Comparison of ENCODE assay signal across 1 cellular context in the genomic region with DNA sequence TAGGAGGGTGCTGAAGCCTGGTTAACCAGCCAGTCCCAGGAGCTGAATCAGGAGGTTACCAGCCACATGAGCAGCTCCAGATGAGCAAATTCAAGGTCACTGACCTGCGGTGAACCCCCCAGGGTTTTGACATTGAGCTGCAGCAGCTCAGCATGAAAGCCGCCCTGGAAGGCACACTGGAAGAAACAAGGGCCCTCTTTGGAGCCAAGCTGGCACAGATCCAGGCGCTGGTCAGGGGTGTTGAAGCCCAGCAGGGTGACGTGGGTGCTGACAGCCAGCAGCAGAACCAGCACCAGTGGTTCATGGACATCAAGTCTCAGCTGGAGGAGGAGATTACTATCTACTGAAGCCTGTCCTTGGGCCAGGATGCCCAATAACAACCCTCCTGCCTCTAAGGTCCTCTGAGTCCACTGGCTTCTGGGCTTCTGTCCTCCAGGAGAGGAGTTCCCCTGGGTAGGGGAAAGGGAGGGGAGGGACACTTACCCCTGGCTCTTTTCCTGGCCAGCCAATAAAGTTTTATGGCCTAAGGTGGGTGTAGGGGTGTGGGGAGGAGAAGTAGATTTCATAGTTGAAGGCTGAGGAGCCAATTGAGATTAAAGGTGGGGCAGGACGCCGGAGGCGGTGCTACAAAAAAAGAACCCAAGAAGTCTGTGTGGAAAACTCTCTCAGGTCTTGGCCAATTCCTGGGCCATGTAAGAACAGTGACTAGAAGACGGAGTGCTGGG.
TF ChIP-seq lines count a peak whose summit lies in the region.

No MANE protein-coding gene starts in this region.

TF ChIP-seq in Ishikawa, 13 proteins besides CTCF, POLR2A, EP300 and RAD21 (continued from another document):
- TF ChIP-seq EGR1 (IDR thresholded peaks at IDR 0.05) (no peak), TEAD4 (IDR thresholded peaks at IDR 0.05) (peak; percentile 48; the same call in 1 of the 2 replicates)
- TF ChIP-seq, protein P1, sequence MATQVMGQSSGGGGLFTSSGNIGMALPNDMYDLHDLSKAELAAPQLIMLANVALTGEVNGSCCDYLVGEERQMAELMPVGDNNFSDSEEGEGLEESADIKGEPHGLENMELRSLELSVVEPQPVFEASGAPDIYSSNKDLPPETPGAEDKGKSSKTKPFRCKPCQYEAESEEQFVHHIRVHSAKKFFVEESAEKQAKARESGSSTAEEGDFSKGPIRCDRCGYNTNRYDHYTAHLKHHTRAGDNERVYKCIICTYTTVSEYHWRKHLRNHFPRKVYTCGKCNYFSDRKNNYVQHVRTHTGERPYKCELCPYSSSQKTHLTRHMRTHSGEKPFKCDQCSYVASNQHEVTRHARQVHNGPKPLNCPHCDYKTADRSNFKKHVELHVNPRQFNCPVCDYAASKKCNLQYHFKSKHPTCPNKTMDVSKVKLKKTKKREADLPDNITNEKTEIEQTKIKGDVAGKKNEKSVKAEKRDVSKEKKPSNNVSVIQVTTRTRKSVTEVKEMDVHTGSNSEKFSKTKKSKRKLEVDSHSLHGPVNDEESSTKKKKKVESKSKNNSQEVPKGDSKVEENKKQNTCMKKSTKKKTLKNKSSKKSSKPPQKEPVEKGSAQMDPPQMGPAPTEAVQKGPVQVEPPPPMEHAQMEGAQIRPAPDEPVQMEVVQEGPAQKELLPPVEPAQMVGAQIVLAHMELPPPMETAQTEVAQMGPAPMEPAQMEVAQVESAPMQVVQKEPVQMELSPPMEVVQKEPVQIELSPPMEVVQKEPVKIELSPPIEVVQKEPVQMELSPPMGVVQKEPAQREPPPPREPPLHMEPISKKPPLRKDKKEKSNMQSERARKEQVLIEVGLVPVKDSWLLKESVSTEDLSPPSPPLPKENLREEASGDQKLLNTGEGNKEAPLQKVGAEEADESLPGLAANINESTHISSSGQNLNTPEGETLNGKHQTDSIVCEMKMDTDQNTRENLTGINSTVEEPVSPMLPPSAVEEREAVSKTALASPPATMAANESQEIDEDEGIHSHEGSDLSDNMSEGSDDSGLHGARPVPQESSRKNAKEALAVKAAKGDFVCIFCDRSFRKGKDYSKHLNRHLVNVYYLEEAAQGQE (IDR thresholded peaks at IDR 0.05; ENCODE audit: low read depth): no peak
